ENCODE assay signal across 15 cellular contexts in genomic region chr22:37581534-37581933, GRCh38. TPM values are rescaled to one million over a fixed set of nuclear protein-coding genes. Genes with fewer than 3 reads are reported as not detected.
DNase-seq lines count a peak whose midpoint lies in the region; ATAC-seq, FAIRE-seq and TF ChIP-seq lines count a peak whose summit lies in the region.
"Had no signal": no experiment of that assay in that cellular context is flagged by ENCODE, and none has a peak within 500 bp of the region (broad histone marks: within the 10 kb centered on the region; RNA-seq: fewer than 3 reads in every experiment).

No MANE protein-coding gene starts in this region.

- POLR2A ChIA-PET in endothelial cell of umbilical vein (lab: Charles Lee), result no interaction called here

- no peak overlapping the region for H3K27ac ChIP-seq in endothelial cell of umbilical vein (ENCODE audit: insufficient read depth, low read depth, low read length)
- H3K27ac ChIP-seq: dorsolateral prefrontal cortex had no signal

- FAIRE-seq in endothelial cell of umbilical vein (lab: Jason Lieb, UNC), result peak; percentile 4
- FAIRE-seq: islet of Langerhans, urothelium cell line had no signal

- H3K36me3 ChIP-seq in MG63 (no peaks in the 10 kb centered on the region), endothelial cell of umbilical vein (ENCODE audit: control insufficient read depth in 2 of 2, extremely low read depth in 1 of 2, insufficient read depth in 2 of 2, low read length in 2 of 2) (no peaks in the 10 kb centered on the region), mucosa of stomach (ENCODE audit: control insufficient read depth, insufficient read depth, low read length) (no peaks in the 10 kb centered on the region)

- H3K27me3 ChIP-seq in MG63 (no peaks in the 10 kb centered on the region), endothelial cell of umbilical vein (ENCODE audit: control insufficient read depth in 2 of 2, insufficient read depth in 2 of 2, low read length in 2 of 2) (peaks cover 4% of the 10 kb centered on the region in 2 experiments), mucosa of stomach (ENCODE audit: control insufficient read depth, insufficient read depth, low read length) (no peaks in the 10 kb centered on the region)
- H3K27me3 ChIP-seq: dorsolateral prefrontal cortex had no signal

- no peaks in the 10 kb centered on the region for H3K9me3 Mint-ChIP-seq in HFFc6
- H3K9me3 Mint-ChIP-seq: activated naive CD8-positive, alpha-beta T cell treated with anti-CD3 and anti-CD28 coated beads, Interleukin-2, amount 10 ng/mL, durations not matched to agents 7 days and 5 days had no signal

- H3K27ac Mint-ChIP-seq in HFFc6, result no peak overlapping the region
- H3K27ac Mint-ChIP-seq: activated naive CD8-positive, alpha-beta T cell treated with anti-CD3 and anti-CD28 coated beads, Interleukin-2, amount 10 ng/mL, durations not matched to agents 7 days and 5 days had no signal

- H3K9ac ChIP-seq in endothelial cell of umbilical vein (replicated peaks; ENCODE audit: extremely low read depth, insufficient read depth, low read length) (no peak overlapping the region), mucosa of stomach (ENCODE audit: low read length) (peak overlapping the region; percentile 59)

- dilution Hi-C loops in endothelial cell of umbilical vein (cut with MboI; ENCODE audit: extremely low pct_ligation_motif_present, low sequenced_read_pairs), result no loop called here

- H3K9me3 ChIP-seq in MG63, result no peaks in the 10 kb centered on the region
- H3K9me3 ChIP-seq in endothelial cell of umbilical vein (replicated peaks; ENCODE audit: control insufficient read depth, insufficient read depth, low read length), result no peaks in the 10 kb centered on the region
- H3K9me3 ChIP-seq in mucosa of stomach (ENCODE audit: control insufficient read depth, low read length), result no peaks in the 10 kb centered on the region

- no peaks in the 10 kb centered on the region for H3K9me1 ChIP-seq in endothelial cell of umbilical vein (replicated peaks; ENCODE audit: control insufficient read depth, extremely low read depth, insufficient read depth, low read length)

- ATAC-seq in GM21447 (IDR thresholded peaks at IDR 0.05; ENCODE audit: unreplicated experiment), result no peak

- H4K20me1 ChIP-seq in endothelial cell of umbilical vein (replicated peaks; ENCODE audit: control insufficient read depth, extremely low read depth, insufficient read depth, low read length), result no peaks in the 10 kb centered on the region

- H3K4me3 Mint-ChIP-seq in HFFc6, result no peak overlapping the region
- H3K4me3 Mint-ChIP-seq: activated naive CD8-positive, alpha-beta T cell treated with anti-CD3 and anti-CD28 coated beads, Interleukin-2, amount 10 ng/mL, durations not matched to agents 7 days and 5 days had no signal

- DNase-seq in A172 (ENCODE audit: low spot score) (peak; percentile 48), MG63 (peak; percentile 76), endothelial cell of umbilical vein (ENCODE audit: low read depth, low spot score) (no peak), HFFc6 (no peak), COLO668 (lab: John Stamatoyannopoulos, UW; ENCODE audit: unreplicated experiment) (no peak), hepatic stellate cell (ENCODE audit: low spot score) (no peak)
- DNase-seq: activated naive CD8-positive, alpha-beta T cell treated with anti-CD3 and anti-CD28 coated beads, Interleukin-2, amount 10 ng/mL, durations not matched to agents 7 days and 5 days; GOT3; NCI-H526; SIG-M5 had no signal

- TF ChIP-seq CTCF in endothelial cell of umbilical vein (IDR thresholded peaks at IDR 0.05; ENCODE audit: extremely low read depth in 1 of 2, insufficient read depth in 1 of 2, low read depth in 1 of 2, low read length in 2 of 2), result no peak
- no peak for TF ChIP-seq CTCF in HFFc6 (IDR thresholded peaks at IDR 0.05)

- H3K4me1 ChIP-seq in endothelial cell of umbilical vein (ENCODE audit: control insufficient read depth, extremely low read depth, insufficient read depth, low read length) (no peaks in the 10 kb centered on the region), mucosa of stomach (ENCODE audit: control insufficient read depth, insufficient read depth, low read length) (peaks cover 46% of the 10 kb centered on the region)

- peaks cover 27% of the 10 kb centered on the region for H3K27me3 Mint-ChIP-seq in HFFc6 (ENCODE audit: insufficient read depth)

- CTCF ChIA-PET in endothelial cell of umbilical vein (lab: Charles Lee), result interaction anchor here (1.0 to 8.6 kb wide), 4 partner anchors 10 to 41 kb away, joined by 3 to 73 read pairs (median 4); no protein-coding TSS in a partner anchor

- no peaks in the 10 kb centered on the region for H3K79me2 ChIP-seq in endothelial cell of umbilical vein (ENCODE audit: control insufficient read depth, insufficient read depth, low read length)

- BruUV-seq in endothelial cell of umbilical vein (replicated peaks; lab: Mats Ljungman, UMichigan), result no TSS peak

- TF ChIP-seq POLR2A in endothelial cell of umbilical vein (IDR thresholded peaks at IDR 0.05; ENCODE audit: low read depth, low read length), result no peak

- H3K4me1 Mint-ChIP-seq in HFFc6 (ENCODE audit: low read depth), result no peaks in the 10 kb centered on the region

- H3K4me2 ChIP-seq in endothelial cell of umbilical vein (ENCODE audit: insufficient read depth, low read length), result no peak overlapping the region

- no peak overlapping the region for H2AFZ ChIP-seq in endothelial cell of umbilical vein (ENCODE audit: low read depth, low read length)

- intact Hi-C loops in endothelial cell of umbilical vein (cut with micrococcal nuclease), result no loop called here

- no peaks in the 10 kb centered on the region for H3K36me3 Mint-ChIP-seq in HFFc6 (ENCODE audit: low read depth)
- H3K36me3 Mint-ChIP-seq: activated naive CD8-positive, alpha-beta T cell treated with anti-CD3 and anti-CD28 coated beads, Interleukin-2, amount 10 ng/mL, durations not matched to agents 7 days and 5 days had no signal

- no peak overlapping the region for H3K4me3 ChIP-seq in MG63
- H3K4me3 ChIP-seq in endothelial cell of umbilical vein (replicated peaks in 1 of 3; ENCODE audit: insufficient read depth in 1 of 3, low read depth in 1 of 3, low read length in 3 of 3), result no peak overlapping the region
- no peak overlapping the region for H3K4me3 ChIP-seq in mucosa of stomach (ENCODE audit: low read length)
- H3K4me3 ChIP-seq: dorsolateral prefrontal cortex had no signal

RNA-seq across cellular contexts. Expression of gene LGALS2, which starts 1.6 kb away (rescaled TPM):
- total RNA-seq in A172 (2014; rRNA removed; shearing (Covaris generic)), result not detected in 2 replicates
- total RNA-seq in MG63 (2014; rRNA removed; shearing (Covaris generic); ENCODE audit: low replicate concordance), result not detected in 2 replicates
- not detected in 2 replicates for total RNA-seq in endothelial cell of umbilical vein
- not detected in 2 replicates for polyA plus RNA-seq in endothelial cell of umbilical vein
- not detected in 2 replicates for polyA plus RNA-seq in endothelial cell of umbilical vein (2011; cell fraction: cytosol; rRNA removed)
- polyA plus RNA-seq in endothelial cell of umbilical vein (2011; cell fraction: nucleus; rRNA removed), result not detected in 2 replicates
- not detected in 2 replicates for polyA plus RNA-seq in endothelial cell of umbilical vein (2012)
- not detected in 2 replicates for polyA minus RNA-seq in endothelial cell of umbilical vein
- polyA minus RNA-seq in endothelial cell of umbilical vein (2011; cell fraction: cytosol; rRNA and poly(A)+ RNA removed), result not detected
- not detected in 2 replicates for polyA minus RNA-seq in endothelial cell of umbilical vein (2011; cell fraction: nucleus; rRNA and poly(A)+ RNA removed)
- not detected for total RNA-seq in HFFc6 (2021; fragmentation: NEBNext Ultra II Directional; extraction: Animal tissue kit (Norgen Biotek cat#: 25700))
- total RNA-seq: activated naive CD8-positive, alpha-beta T cell treated with anti-CD3 and anti-CD28 coated beads, Interleukin-2, amount 10 ng/mL, durations not matched to agents 7 days and 5 days had no signal

RNA-seq across cellular contexts. Expression of gene CDC42EP1, which starts 21.3 kb away (rescaled TPM):
- total RNA-seq in A172 (2014; rRNA removed; shearing (Covaris generic)), result 18.2 and 23.0 TPM in 2 replicates
- 31.6 and 38.5 TPM in 2 replicates for total RNA-seq in MG63 (2014; rRNA removed; shearing (Covaris generic); ENCODE audit: low replicate concordance)
- total RNA-seq in endothelial cell of umbilical vein, result 141 and 146 TPM in 2 replicates
- 82.2 and 100 TPM in 2 replicates for polyA plus RNA-seq in endothelial cell of umbilical vein
- polyA plus RNA-seq in endothelial cell of umbilical vein (2011; cell fraction: cytosol; rRNA removed), result 34.6 and 54.8 TPM in 2 replicates
- 26.2 and 27.8 TPM in 2 replicates for polyA plus RNA-seq in endothelial cell of umbilical vein (2011; cell fraction: nucleus; rRNA removed)
- 55.5 and 78.4 TPM in 2 replicates for polyA plus RNA-seq in endothelial cell of umbilical vein (2012)
- polyA minus RNA-seq in endothelial cell of umbilical vein, result 16.9 and 24.9 TPM in 2 replicates
- 33.0 TPM for polyA minus RNA-seq in endothelial cell of umbilical vein (2011; cell fraction: cytosol; rRNA and poly(A)+ RNA removed)
- 13.5 and 26.4 TPM in 2 replicates for polyA minus RNA-seq in endothelial cell of umbilical vein (2011; cell fraction: nucleus; rRNA and poly(A)+ RNA removed)
- total RNA-seq in HFFc6 (2021; fragmentation: NEBNext Ultra II Directional; extraction: Animal tissue kit (Norgen Biotek cat#: 25700)), result 100 to 1,000 TPM in 3 of 6 experiments, 10 to 100 TPM in 3; 88.3 to 104 (median 97.2) TPM

RNA-seq across cellular contexts. Expression of gene GGA1, which starts 27.1 kb away (rescaled TPM):
- 18.6 and 24.0 TPM in 2 replicates for total RNA-seq in A172 (2014; rRNA removed; shearing (Covaris generic))
- 13.8 and 33.2 TPM in 2 replicates for total RNA-seq in MG63 (2014; rRNA removed; shearing (Covaris generic); ENCODE audit: low replicate concordance)
- 55.9 and 67.5 TPM in 2 replicates for total RNA-seq in endothelial cell of umbilical vein
- polyA plus RNA-seq in endothelial cell of umbilical vein, result 54.1 and 75.6 TPM in 2 replicates
- polyA plus RNA-seq in endothelial cell of umbilical vein (2011; cell fraction: cytosol; rRNA removed), result 21.0 and 32.6 TPM in 2 replicates
- polyA plus RNA-seq in endothelial cell of umbilical vein (2011; cell fraction: nucleus; rRNA removed), result 228 and 233 TPM in 2 replicates
- polyA plus RNA-seq in endothelial cell of umbilical vein (2012), result 33.6 and 34.6 TPM in 2 replicates
- polyA minus RNA-seq in endothelial cell of umbilical vein, result 40.4 and 48.0 TPM in 2 replicates
- 13.4 TPM for polyA minus RNA-seq in endothelial cell of umbilical vein (2011; cell fraction: cytosol; rRNA and poly(A)+ RNA removed)
- polyA minus RNA-seq in endothelial cell of umbilical vein (2011; cell fraction: nucleus; rRNA and poly(A)+ RNA removed), result 47.3 and 65.5 TPM in 2 replicates
- total RNA-seq in HFFc6 (2021; fragmentation: NEBNext Ultra II Directional; extraction: Animal tissue kit (Norgen Biotek cat#: 25700)), result 10 to 100 TPM; 37.5 to 45.4 (median 41.5) TPM

RNA-seq across cellular contexts. Expression of gene SH3BP1, which starts 57.9 kb away (rescaled TPM):
- 0.07 TPM in 1 of 2 replicates, not detected in the other for total RNA-seq in A172 (2014; rRNA removed; shearing (Covaris generic))
- 0.95 TPM in 1 of 2 replicates, not detected in the other for total RNA-seq in MG63 (2014; rRNA removed; shearing (Covaris generic); ENCODE audit: low replicate concordance)
- 2.8 and 4.3 TPM in 2 replicates for total RNA-seq in endothelial cell of umbilical vein
- polyA plus RNA-seq in endothelial cell of umbilical vein, result 2.3 and 4.2 TPM in 2 replicates
- polyA plus RNA-seq in endothelial cell of umbilical vein (2011; cell fraction: cytosol; rRNA removed), result 4.8 and 5.9 TPM in 2 replicates
- 7.6 and 9.2 TPM in 2 replicates for polyA plus RNA-seq in endothelial cell of umbilical vein (2011; cell fraction: nucleus; rRNA removed)
- 9.5 and 10.4 TPM in 2 replicates for polyA plus RNA-seq in endothelial cell of umbilical vein (2012)
- polyA minus RNA-seq in endothelial cell of umbilical vein, result 5.3 and 7.2 TPM in 2 replicates
- not detected for polyA minus RNA-seq in endothelial cell of umbilical vein (2011; cell fraction: cytosol; rRNA and poly(A)+ RNA removed)
- polyA minus RNA-seq in endothelial cell of umbilical vein (2011; cell fraction: nucleus; rRNA and poly(A)+ RNA removed), result 1.5 and 3.1 TPM in 2 replicates
- total RNA-seq in HFFc6 (2021; fragmentation: NEBNext Ultra II Directional; extraction: Animal tissue kit (Norgen Biotek cat#: 25700)), result 10 to 100 TPM; 15.9 to 26.3 (median 23.0) TPM

Comparison
In these comparisons a context has a peak if more than half of its experiments do, and no peak if none do; other contexts are left out.
1. DNase-seq: peak in A172 (single experiment) and MG63 (single experiment); none in endothelial cell of umbilical vein (single experiment), HFFc6 (single experiment), COLO668 (single experiment) and hepatic stellate cell (single experiment).